In the genomic region with DNA sequence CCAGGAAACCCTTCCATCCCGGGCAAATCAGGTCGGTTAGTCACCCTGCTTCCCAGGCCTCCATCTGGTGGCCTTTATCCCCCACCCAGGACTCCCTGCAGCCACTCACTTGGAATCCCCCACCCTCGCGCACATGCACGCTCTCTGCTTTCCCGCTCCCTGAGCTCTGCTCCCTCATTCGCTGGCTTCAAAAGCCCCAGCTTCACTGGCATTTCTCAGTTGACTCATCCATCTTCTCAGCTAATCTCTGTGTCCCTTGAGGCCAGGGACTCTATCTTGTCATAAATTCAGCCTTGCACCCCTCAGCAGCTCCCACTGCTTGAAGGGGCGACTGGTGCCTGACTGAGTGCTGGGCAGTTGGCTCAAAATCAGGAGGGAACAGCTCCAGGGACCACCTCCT, we compare ENCODE assay signal across 19 cellular contexts.
"Had no signal": no experiment of that assay in that cellular context is flagged by ENCODE, and none has a peak within 500 bp of the region (broad histone marks: within the 10 kb centered on the region; RNA-seq: fewer than 3 reads in every experiment).

No MANE protein-coding gene starts in this region.

- H3K9me3 ChIP-seq: esophagus muscularis mucosa, gastroesophageal sphincter, heart left ventricle, spleen, upper lobe of left lung had no signal

- H3K4me3 Mint-ChIP-seq: brain; central memory CD8-positive, alpha-beta T cell; nephron; stimulated activated naive CD8-positive, alpha-beta T cell treated with anti-CD3 and anti-CD28 coated beads, Interleukin-15, Interleukin-2, amounts not matched to agents 100 ng/mL and 50 ng/mL, for 24 hours had no signal

- H3K36me3 Mint-ChIP-seq: brain had no signal

- H3K27ac ChIP-seq: esophagus muscularis mucosa, gastroesophageal sphincter, heart left ventricle, SK-N-MC, spleen, upper lobe of left lung had no signal

- ATAC-seq: gastroesophageal sphincter, heart left ventricle had no signal

- DNase-seq: activated CD4-positive, CD25-positive, alpha-beta regulatory T cell; activated T-cell treated with anti-CD3 and anti-CD28 coated beads for 4 hours; anterior cingulate cortex; cortex of kidney; effector CD8-positive, alpha-beta T cell; heart left ventricle; kidney; midbrain; stimulated activated CD4-positive, alpha-beta T cell treated with anti-CD3 and anti-CD28 coated beads, Interleukin-4, amount 100 ng/mL, for 4 hours; T-helper 9 cell; upper lobe of left lung had no signal

- H3K9me3 Mint-ChIP-seq: central memory CD8-positive, alpha-beta T cell; nephron; stimulated activated naive CD8-positive, alpha-beta T cell treated with anti-CD3 and anti-CD28 coated beads, Interleukin-15, Interleukin-2, amounts not matched to agents 100 ng/mL and 50 ng/mL, for 24 hours had no signal

- H3K27ac Mint-ChIP-seq: brain; nephron; stimulated activated naive CD8-positive, alpha-beta T cell treated with anti-CD3 and anti-CD28 coated beads, Interleukin-15, Interleukin-2, amounts not matched to agents 100 ng/mL and 50 ng/mL, for 24 hours had no signal

- H3K36me3 ChIP-seq: esophagus muscularis mucosa, gastroesophageal sphincter, heart left ventricle, spleen, upper lobe of left lung had no signal

- H3K4me3 ChIP-seq: esophagus muscularis mucosa, gastroesophageal sphincter, heart left ventricle, SK-N-MC, spleen, upper lobe of left lung had no signal
